ENCODE assay signal across 3 cellular contexts in genomic region chrX:117610049-117610448, GRCh38.
TF ChIP-seq lines count a peak whose summit lies in the region.

No MANE protein-coding gene starts in this region.

TF ChIP-seq in A549, 52 proteins besides CTCF, POLR2A, EP300 and RAD21:
- TF ChIP-seq RFX5 (IDR thresholded peaks at IDR 0.05) (no peak), MAFK (IDR thresholded peaks at IDR 0.05; ENCODE audit: partially characterized antibody) (peak; percentile 54)
TF ChIP-seq in A549: peak in this region for 1.

TF ChIP-seq in IMR-90, 13 proteins besides CTCF, POLR2A, EP300 and RAD21:
- peak; percentile 77 for TF ChIP-seq MAFK (IDR thresholded peaks at IDR 0.05; ENCODE audit: low read depth, low read length)
- TF ChIP-seq CEBPB (IDR thresholded peaks at IDR 0.05; ENCODE audit: low read depth, low read length), result no peak
TF ChIP-seq in IMR-90: peak in this region for 1.

TF ChIP-seq in H1, 55 proteins besides CTCF, POLR2A, EP300 and RAD21:
- TF ChIP-seq CBX5 (IDR thresholded peaks at IDR 0.05; ENCODE audit: low read depth, low read length) (no peak), MAFK (IDR thresholded peaks at IDR 0.05; ENCODE audit: low read depth, low read length) (0 out of 2 replicates have a peak, but pooled peaks have one; percentile 30)
TF ChIP-seq in H1: peak in this region for 1.
